ENCODE assay signal across 9 cellular contexts in genomic region chr5:24918676-24919075, GRCh38.
"Had no signal": no experiment of that assay in that cellular context is flagged by ENCODE, and none has a peak within 500 bp of the region (broad histone marks: within the 10 kb centered on the region; RNA-seq: fewer than 3 reads in every experiment).

No MANE protein-coding gene starts in this region.

- H3K4me1 ChIP-seq: HAP-1 had no signal

- H2AFZ ChIP-seq: GM23248, GM23338 had no signal

- H3K9ac ChIP-seq: GM23248 had no signal

- DNase-seq: GM23248, GOT3, H7, H9, HCEC 1CT, HFFc6 had no signal

- H3K36me3 ChIP-seq: HAP-1 had no signal

- H3K4me2 ChIP-seq: GM23338 had no signal

- H3K27ac ChIP-seq: GM23248 had no signal

- H3K4me3 ChIP-seq: GM23248, GM23338, HAP-1 had no signal

- ATAC-seq: GM23338, HCT116 had no signal

- H3K9me3 ChIP-seq: HAP-1 had no signal
